15 cellular contexts compared by ENCODE assay signal in the genomic region with DNA sequence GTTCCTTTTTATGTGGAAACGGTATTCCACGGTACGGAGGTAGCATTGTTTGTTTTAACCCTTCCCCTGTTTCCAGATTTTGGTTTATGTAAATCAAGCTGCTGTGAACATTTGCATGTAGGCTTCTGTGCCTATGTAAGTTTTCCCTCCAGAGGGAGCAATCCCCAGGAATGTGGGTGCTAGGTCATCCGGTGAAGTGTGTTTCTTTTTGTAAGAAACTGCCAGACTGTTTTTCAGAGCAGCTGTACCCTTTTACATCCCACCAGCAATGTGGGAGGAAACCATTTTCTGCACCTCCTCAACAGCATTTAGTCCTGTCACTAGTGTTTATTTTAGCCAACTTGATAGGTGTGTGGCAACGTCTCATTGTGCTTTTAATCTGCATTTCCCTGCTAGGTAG.
DNase-seq lines count a peak whose midpoint lies in the region; ATAC-seq, FAIRE-seq and TF ChIP-seq lines count a peak whose summit lies in the region.
"Had no signal": no experiment of that assay in that cellular context is flagged by ENCODE, and none has a peak within 500 bp of the region (broad histone marks: within the 10 kb centered on the region; RNA-seq: fewer than 3 reads in every experiment).

No MANE protein-coding gene starts in this region.

- H3K36me3 ChIP-seq in GM23338 (ENCODE audit: insufficient read depth), result no peaks in the 10 kb centered on the region
- no peaks in the 10 kb centered on the region for H3K36me3 ChIP-seq in K562 (ENCODE audit: control insufficient read depth, insufficient read depth, low read length)
- H3K36me3 ChIP-seq in left lung, result no peaks in the 10 kb centered on the region
- no peaks in the 10 kb centered on the region for H3K36me3 ChIP-seq in naive thymus-derived CD4-positive, alpha-beta T cell (ENCODE audit: control insufficient read depth in 2 of 3, insufficient read depth in 3 of 3, low read length in 3 of 3)
- no peaks in the 10 kb centered on the region for H3K36me3 ChIP-seq in CD8-positive, alpha-beta memory T cell (ENCODE audit: insufficient read depth, low read length)

- in situ Hi-C loops in K562 (cut with MboI), result no loop called here

- BruUV-seq in K562 (replicated peaks; lab: Mats Ljungman, UMichigan), result no TSS peak

- no peaks in the 10 kb centered on the region for H3K79me2 ChIP-seq in GM23338 (replicated peaks; ENCODE audit: insufficient read depth)
- no peaks in the 10 kb centered on the region for H3K79me2 ChIP-seq in K562 (ENCODE audit: control insufficient read depth, insufficient read depth, low read length)

- H3K27me3 ChIP-seq in GM23338 (ENCODE audit: insufficient read depth) (no peaks in the 10 kb centered on the region), K562 (ENCODE audit: control insufficient read depth in 2 of 2, insufficient read depth in 2 of 2, low read length in 2 of 2) (peaks cover 2 to 34% of the 10 kb centered on the region in 2 experiments), left lung (no peaks in the 10 kb centered on the region)
- no peaks in the 10 kb centered on the region for H3K27me3 ChIP-seq in naive thymus-derived CD4-positive, alpha-beta T cell (ENCODE audit: control insufficient read depth in 2 of 2, insufficient read depth in 2 of 2, low read length in 2 of 2)
- H3K27me3 ChIP-seq in CD8-positive, alpha-beta memory T cell (ENCODE audit: insufficient read depth, low read length, poor library complexity, severe bottlenecking), result no peaks in the 10 kb centered on the region

- TF ChIP-seq RAD21 in K562 (CRISPR knock-in tag; conservative IDR thresholded peaks at IDR 0.05 in 1 of 2, IDR thresholded peaks at IDR 0.05 in 1 of 2), result no peak

- 1% methylated on average over 5 of the region's 5 CpGs for whole genome bisulfite sequencing in K562 (ENCODE audit: insufficient coverage, low coverage, missing lambda C conversion rate)

- CTCF ChIA-PET in K562 (lab: Yijun Ruan, JAX; ENCODE audit: low intra/inter-chr PET ratio), result no interaction called here
- CTCF ChIA-PET in naive thymus-derived CD4-positive, alpha-beta T cell (lab: Charles Lee), result no interaction called here
- CTCF ChIA-PET in CD8-positive, alpha-beta memory T cell (lab: Charles Lee), result no interaction called here

- DNase-seq in GM23338 (ENCODE audit: low spot score) (peak; percentile 34), NCI-H526 (lab: John Stamatoyannopoulos, UW) (peak; percentile 74 to 89), K562 (ENCODE audit: extremely low read depth in 1 of 4, low spot score in 3 of 4) (no peak), left lung (no peak)
- no peak for DNase-seq in naive thymus-derived CD4-positive, alpha-beta T cell
- DNase-seq in CD8-positive, alpha-beta memory T cell, result no peak
- DNase-seq: ACHN; CD4-positive, alpha-beta T cell; NCI-H1048; NCI-H1694; NCI-H446 treated with DMSO at 0.1 percent for 48 hours; T-cell had no signal

- H3K4me1 ChIP-seq in GM23338 (ENCODE audit: insufficient read depth) (no peaks in the 10 kb centered on the region), K562 (replicated peaks in 1 of 2; ENCODE audit: control insufficient read depth in 2 of 2, insufficient read depth in 2 of 2, low read length in 2 of 2) (no peaks in the 10 kb centered on the region), left lung (no peaks in the 10 kb centered on the region)
- H3K4me1 ChIP-seq in naive thymus-derived CD4-positive, alpha-beta T cell (ENCODE audit: control insufficient read depth in 2 of 2, insufficient read depth in 2 of 2, low read length in 2 of 2), result no peaks in the 10 kb centered on the region
- H3K4me1 ChIP-seq in CD8-positive, alpha-beta memory T cell (ENCODE audit: insufficient read depth, low read length), result no peaks in the 10 kb centered on the region

- no peaks in the 10 kb centered on the region for H3K9me1 ChIP-seq in K562 (ENCODE audit: control insufficient read depth, insufficient read depth, low read length)

- peak; percentile 38 to 42 for TF ChIP-seq CTCF in GM23338 (conservative IDR thresholded peaks at IDR 0.05; ENCODE audit: low read depth in 2 of 2)
- peak in 1 of 3 experiments; percentile 8; a peak in 1 of 6 replicates for TF ChIP-seq CTCF in K562 (IDR thresholded peaks at IDR 0.05 in 2 of 3, conservative IDR thresholded peaks at IDR 0.05 in 1 of 3; ENCODE audit: insufficient read depth in 2 of 3, low read depth in 1 of 3, low read length in 3 of 3)
- TF ChIP-seq CTCF in left lung (IDR thresholded peaks at IDR 0.05), result no peak

- H3K4me2 ChIP-seq in GM23338 (no peak overlapping the region), K562 (ENCODE audit: insufficient read depth, low read length) (no peak overlapping the region)

- H3K9me3 Mint-ChIP-seq in GM23338, result peaks cover 49% of the 10 kb centered on the region
- H3K9me3 Mint-ChIP-seq in naive thymus-derived CD4-positive, alpha-beta T cell, result peaks cover 0 to 7% (median 2%) of the 10 kb centered on the region in 11 donors
- H3K9me3 Mint-ChIP-seq in CD8-positive, alpha-beta memory T cell, result peaks cover 0 to 4% (median 0%) of the 10 kb centered on the region in 5 donors

- no peaks in the 10 kb centered on the region for H3K27me3 Mint-ChIP-seq in GM23338 (ENCODE audit: insufficient read depth, low read depth, poor library complexity)
- H3K27me3 Mint-ChIP-seq in naive thymus-derived CD4-positive, alpha-beta T cell, result peaks cover 0 to 16% (median 5%) of the 10 kb centered on the region in 5 donors
- peaks cover 2 to 6% of the 10 kb centered on the region in 2 donors for H3K27me3 Mint-ChIP-seq in CD8-positive, alpha-beta memory T cell
- H3K27me3 Mint-ChIP-seq: CD4-positive, alpha-beta T cell had no signal

- H3K9me3 ChIP-seq in K562 (replicated peaks; ENCODE audit: control insufficient read depth, insufficient read depth, low read depth, low read length) (no peaks in the 10 kb centered on the region), left lung (peaks cover 0 to 4% of the 10 kb centered on the region in 2 donors)
- no peaks in the 10 kb centered on the region for H3K9me3 ChIP-seq in naive thymus-derived CD4-positive, alpha-beta T cell (ENCODE audit: control insufficient read depth in 2 of 3, low read length in 3 of 3)
- H3K9me3 ChIP-seq in CD8-positive, alpha-beta memory T cell (ENCODE audit: low read length), result no peaks in the 10 kb centered on the region

- no peak overlapping the region for H3K27ac Mint-ChIP-seq in GM23338
- no peak overlapping the region for H3K27ac Mint-ChIP-seq in naive thymus-derived CD4-positive, alpha-beta T cell
- H3K27ac Mint-ChIP-seq in CD8-positive, alpha-beta memory T cell, result no peak overlapping the region
- H3K27ac Mint-ChIP-seq: CD4-positive, alpha-beta T cell; T-cell had no signal

- peaks cover 6% of the 10 kb centered on the region; the same call in 2 of the 3 replicates for H3K4me1 Mint-ChIP-seq in GM23338
- H3K4me1 Mint-ChIP-seq in naive thymus-derived CD4-positive, alpha-beta T cell, result no peaks in the 10 kb centered on the region
- no peaks in the 10 kb centered on the region for H3K4me1 Mint-ChIP-seq in CD8-positive, alpha-beta memory T cell
- H3K4me1 Mint-ChIP-seq: T-cell had no signal

- H2AFZ ChIP-seq in GM23338 (peak overlapping the region; percentile 87), K562 (ENCODE audit: low read depth, low read length) (no peak overlapping the region)

- peak; percentile 45; the same call in 2 of the 3 replicates for ATAC-seq in GM23338
- ATAC-seq in K562, result no peak
- peak; percentile 52 for ATAC-seq in left lung
- ATAC-seq in naive thymus-derived CD4-positive, alpha-beta T cell, result no peak
- ATAC-seq in HG03159 (IDR thresholded peaks at IDR 0.05; ENCODE audit: unreplicated experiment), result no peak
- ATAC-seq: T-cell had no signal

- H3K27ac ChIP-seq in GM23338 (ENCODE audit: low read depth) (no peak overlapping the region), K562 (ENCODE audit: extremely low read depth, low read depth, low read length) (no peak overlapping the region), left lung (no peak overlapping the region)
- no peak overlapping the region for H3K27ac ChIP-seq in naive thymus-derived CD4-positive, alpha-beta T cell (ENCODE audit: low read depth, low read length)
- no peak overlapping the region for H3K27ac ChIP-seq in CD8-positive, alpha-beta memory T cell (ENCODE audit: low read depth, low read length)

- no peak overlapping the region for H3K4me3 ChIP-seq in GM23338
- no peak overlapping the region for H3K4me3 ChIP-seq in K562
- H3K4me3 ChIP-seq in left lung, result no peak overlapping the region
- no peak overlapping the region for H3K4me3 ChIP-seq in naive thymus-derived CD4-positive, alpha-beta T cell (ENCODE audit: low read length)
- no peak overlapping the region for H3K4me3 ChIP-seq in CD8-positive, alpha-beta memory T cell (ENCODE audit: low read length)

- no peak overlapping the region for H3K4me3 Mint-ChIP-seq in GM23338
- H3K4me3 Mint-ChIP-seq in naive thymus-derived CD4-positive, alpha-beta T cell, result no peak overlapping the region
- no peak overlapping the region for H3K4me3 Mint-ChIP-seq in CD8-positive, alpha-beta memory T cell
- H3K4me3 Mint-ChIP-seq: CD4-positive, alpha-beta T cell; T-cell had no signal

- H4K20me1 ChIP-seq in GM23338 (replicated peaks; ENCODE audit: insufficient read depth), result no peaks in the 10 kb centered on the region
- no peaks in the 10 kb centered on the region for H4K20me1 ChIP-seq in K562 (replicated peaks; ENCODE audit: control insufficient read depth, insufficient read depth, low read length)

- POLR2A ChIA-PET in K562 (lab: Yijun Ruan, JAX), result no interaction called here
- POLR2A ChIA-PET in naive thymus-derived CD4-positive, alpha-beta T cell (lab: Charles Lee), result no interaction called here
- POLR2A ChIA-PET in CD8-positive, alpha-beta memory T cell (lab: Charles Lee), result no interaction called here

- TF ChIP-seq POLR2A in K562 (conservative IDR thresholded peaks at IDR 0.05), result no peak

- no peak for TF ChIP-seq EP300 in K562 (IDR thresholded peaks at IDR 0.05; ENCODE audit: low read length)

- H3K36me3 Mint-ChIP-seq in GM23338 (ENCODE audit: low read depth), result no peaks in the 10 kb centered on the region; the same call in 2 of the 3 replicates
- H3K36me3 Mint-ChIP-seq in naive thymus-derived CD4-positive, alpha-beta T cell, result no peaks in the 10 kb centered on the region
- H3K36me3 Mint-ChIP-seq in CD8-positive, alpha-beta memory T cell, result no peaks in the 10 kb centered on the region
- H3K36me3 Mint-ChIP-seq: T-cell had no signal

- no peaks in the 10 kb centered on the region for H3K9me2 ChIP-seq in GM23338 (ENCODE audit: insufficient read depth)

- intact Hi-C loops in K562 (cut with micrococcal nuclease), result no loop called here
- intact Hi-C loops in left lung (cut with DNase I), result no loop called here
- intact Hi-C loops in naive thymus-derived CD4-positive, alpha-beta T cell (cut with micrococcal nuclease), result no loop called here

- no peaks in the 10 kb centered on the region for H3F3A ChIP-seq in GM23338 (replicated peaks; ENCODE audit: low read depth)

- no peak for FAIRE-seq in K562 (lab: Jason Lieb, UNC)
- FAIRE-seq: D721Med, H54 had no signal

- no peak overlapping the region for H3K9ac ChIP-seq in K562 (ENCODE audit: insufficient read depth in 1 of 2, low read depth in 2 of 2, low read length in 2 of 2)

TF ChIP-seq in GM23338, 12 proteins besides CTCF, POLR2A, EP300 and RAD21 (continues in another document):
- TF ChIP-seq ZNF114 (CRISPR knock-in tag; IDR thresholded peaks at IDR 0.05) (no peak), ZNF331 (CRISPR knock-in tag; IDR thresholded peaks at IDR 0.05; ENCODE audit: low read depth) (no peak)

TF ChIP-seq in K562, 482 proteins besides CTCF, POLR2A, EP300 and RAD21 (continues in another document):
- TF ChIP-seq TEAD4 (IDR thresholded peaks at IDR 0.05; ENCODE audit: low read length) (0 out of 2 replicates have a peak, but pooled peaks have one; percentile 17), TEAD4 (CRISPR knock-in tag; IDR thresholded peaks at IDR 0.05; ENCODE audit: borderline replicate concordance) (no peak)

Comparison
In these comparisons a context has a peak if more than half of its experiments do, and no peak if none do; other contexts are left out.
1. ATAC-seq: peak in GM23338 (single experiment) and left lung (single experiment); none in K562 (single experiment), naive thymus-derived CD4-positive, alpha-beta T cell (single experiment) and HG03159 (single experiment).
2. DNase-seq: peak in GM23338 (single experiment) and NCI-H526 (2 of 2); none in K562 (0 of 4), left lung (0 of 2), naive thymus-derived CD4-positive, alpha-beta T cell (0 of 9) and CD8-positive, alpha-beta memory T cell (0 of 5).
3. CTCF ChIP-seq: peak in GM23338 (2 of 2); none in left lung (0 of 2).